2 cellular contexts compared by ENCODE assay signal in the genomic region with DNA sequence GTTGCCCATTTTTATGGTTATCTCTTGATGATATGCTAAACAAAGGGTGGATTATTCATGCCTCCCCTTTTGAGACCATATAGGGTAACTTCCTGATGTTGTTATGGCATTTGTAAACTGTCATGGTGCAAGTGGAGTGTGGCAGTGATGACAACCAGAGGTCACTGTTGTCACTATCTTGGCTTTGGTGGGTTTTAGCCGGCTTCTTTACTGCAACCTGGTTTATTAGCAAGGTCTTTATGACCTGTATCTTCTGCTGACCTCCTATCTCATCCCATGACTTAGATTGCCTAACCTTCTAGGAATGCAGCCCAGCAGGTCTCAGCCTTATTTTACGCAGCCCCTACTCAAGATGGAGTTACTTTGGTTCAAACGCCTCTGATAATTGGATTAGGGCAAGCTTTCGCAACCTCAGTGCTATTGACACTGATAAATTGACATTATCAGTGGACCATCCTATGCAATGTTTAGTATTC.
TF ChIP-seq lines count a peak whose summit lies in the region.

No MANE protein-coding gene starts in this region.

TF ChIP-seq in HCT116, 20 proteins besides CTCF, POLR2A, EP300 and RAD21:
- TF ChIP-seq SRF (IDR thresholded peaks at IDR 0.05; ENCODE audit: low read depth) (peak; percentile 60; the same call in 1 of the 2 replicates), TCF7L2 (IDR thresholded peaks at IDR 0.05; ENCODE audit: borderline replicate concordance, extremely low read depth, insufficient read depth, insufficient read length) (no peak), ATF3 (IDR thresholded peaks at IDR 0.05) (no peak)
- TF ChIP-seq, protein P1, sequence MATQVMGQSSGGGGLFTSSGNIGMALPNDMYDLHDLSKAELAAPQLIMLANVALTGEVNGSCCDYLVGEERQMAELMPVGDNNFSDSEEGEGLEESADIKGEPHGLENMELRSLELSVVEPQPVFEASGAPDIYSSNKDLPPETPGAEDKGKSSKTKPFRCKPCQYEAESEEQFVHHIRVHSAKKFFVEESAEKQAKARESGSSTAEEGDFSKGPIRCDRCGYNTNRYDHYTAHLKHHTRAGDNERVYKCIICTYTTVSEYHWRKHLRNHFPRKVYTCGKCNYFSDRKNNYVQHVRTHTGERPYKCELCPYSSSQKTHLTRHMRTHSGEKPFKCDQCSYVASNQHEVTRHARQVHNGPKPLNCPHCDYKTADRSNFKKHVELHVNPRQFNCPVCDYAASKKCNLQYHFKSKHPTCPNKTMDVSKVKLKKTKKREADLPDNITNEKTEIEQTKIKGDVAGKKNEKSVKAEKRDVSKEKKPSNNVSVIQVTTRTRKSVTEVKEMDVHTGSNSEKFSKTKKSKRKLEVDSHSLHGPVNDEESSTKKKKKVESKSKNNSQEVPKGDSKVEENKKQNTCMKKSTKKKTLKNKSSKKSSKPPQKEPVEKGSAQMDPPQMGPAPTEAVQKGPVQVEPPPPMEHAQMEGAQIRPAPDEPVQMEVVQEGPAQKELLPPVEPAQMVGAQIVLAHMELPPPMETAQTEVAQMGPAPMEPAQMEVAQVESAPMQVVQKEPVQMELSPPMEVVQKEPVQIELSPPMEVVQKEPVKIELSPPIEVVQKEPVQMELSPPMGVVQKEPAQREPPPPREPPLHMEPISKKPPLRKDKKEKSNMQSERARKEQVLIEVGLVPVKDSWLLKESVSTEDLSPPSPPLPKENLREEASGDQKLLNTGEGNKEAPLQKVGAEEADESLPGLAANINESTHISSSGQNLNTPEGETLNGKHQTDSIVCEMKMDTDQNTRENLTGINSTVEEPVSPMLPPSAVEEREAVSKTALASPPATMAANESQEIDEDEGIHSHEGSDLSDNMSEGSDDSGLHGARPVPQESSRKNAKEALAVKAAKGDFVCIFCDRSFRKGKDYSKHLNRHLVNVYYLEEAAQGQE (IDR thresholded peaks at IDR 0.05; ENCODE audit: low read depth): no peak
- TF ChIP-seq, protein P2, sequence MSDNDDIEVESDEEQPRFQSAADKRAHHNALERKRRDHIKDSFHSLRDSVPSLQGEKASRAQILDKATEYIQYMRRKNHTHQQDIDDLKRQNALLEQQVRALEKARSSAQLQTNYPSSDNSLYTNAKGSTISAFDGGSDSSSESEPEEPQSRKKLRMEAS (IDR thresholded peaks at IDR 0.05): no peak

TF ChIP-seq in SK-N-SH, 30 proteins besides CTCF, POLR2A, EP300 and RAD21:
- TF ChIP-seq TCF12 (IDR thresholded peaks at IDR 0.05) (peak; percentile 29; the same call in 1 of the 2 replicates), ELF1 (IDR thresholded peaks at IDR 0.05) (no peak)
